9 cellular contexts compared by ENCODE assay signal in genomic region chr1:11929849-11930248, GRCh38. TPM values are rescaled to one million over a fixed set of nuclear protein-coding genes. Genes with fewer than 3 reads are reported as not detected.
A peak's percentile ranks its signal among the peaks of the same experiment; 100 is the strongest.
DNase-seq lines count a peak whose midpoint lies in the region; ATAC-seq lines count a peak whose summit lies in the region.
"Had no signal": no experiment of that assay in that cellular context is flagged by ENCODE, and none has a peak within 500 bp of the region (broad histone marks: within the 10 kb centered on the region; RNA-seq: fewer than 3 reads in every experiment).

No MANE protein-coding gene starts in this region.

- H3K27me3 Mint-ChIP-seq in activated T-helper 2 cell treated with anti-CD3 and anti-CD28 coated beads, Interferon-gamma antibody, Interleukin-2, Interleukin-4, amounts not matched to agents 10 μg/mL and 5 μg/mL and 100 μg/mL, durations not matched to agents 14 hours and 24 hours and 36 hours (ENCODE audit: low read depth), result no peaks in the 10 kb centered on the region
- H3K27me3 Mint-ChIP-seq in T-helper 17 cell, result no peaks in the 10 kb centered on the region
- H3K27me3 Mint-ChIP-seq: activated naive CD8-positive, alpha-beta T cell had no signal

- no peaks in the 10 kb centered on the region for H3K9me3 Mint-ChIP-seq in activated T-helper 2 cell treated with anti-CD3 and anti-CD28 coated beads, Interferon-gamma antibody, Interleukin-2, Interleukin-4, amounts not matched to agents 10 μg/mL and 5 μg/mL and 100 μg/mL, durations not matched to agents 14 hours and 24 hours and 36 hours

- H3K4me3 Mint-ChIP-seq in activated T-helper 2 cell treated with anti-CD3 and anti-CD28 coated beads, Interferon-gamma antibody, Interleukin-2, Interleukin-4, amounts not matched to agents 10 μg/mL and 5 μg/mL and 100 μg/mL, durations not matched to agents 14 hours and 24 hours and 36 hours (ENCODE audit: low read depth), result no peak overlapping the region
- H3K4me3 Mint-ChIP-seq in T-helper 17 cell, result no peak overlapping the region
- H3K4me3 Mint-ChIP-seq: activated naive CD8-positive, alpha-beta T cell had no signal

- H3K9me3 ChIP-seq in T-helper 17 cell (ENCODE audit: control insufficient read depth, low read length, poor library complexity, severe bottlenecking), result no peaks in the 10 kb centered on the region

- peaks cover 4% of the 10 kb centered on the region for H3K36me3 Mint-ChIP-seq in activated T-helper 2 cell treated with anti-CD3 and anti-CD28 coated beads, Interferon-gamma antibody, Interleukin-2, Interleukin-4, amounts not matched to agents 10 μg/mL and 5 μg/mL and 100 μg/mL, durations not matched to agents 14 hours and 24 hours and 36 hours (ENCODE audit: low read depth)
- no peaks in the 10 kb centered on the region for H3K36me3 Mint-ChIP-seq in T-helper 17 cell (ENCODE audit: low read depth)

- DNase-seq in COLO829 (ENCODE audit: low spot score) (peak; percentile 35), LHCN-M2 (ENCODE audit: low read depth) (peak; percentile 72), left lobe of liver (ENCODE audit: low spot score) (peak; percentile 89), T-helper 17 cell (no peak)
- DNase-seq in activated T-helper 2 cell treated with anti-CD3 and anti-CD28 coated beads, Interferon-gamma antibody, Interleukin-2, Interleukin-4, amounts not matched to agents 10 μg/mL and 5 μg/mL and 100 μg/mL, durations not matched to agents 14 hours and 24 hours and 36 hours (ENCODE audit: low spot score), result no peak
- no peak for DNase-seq in stimulated activated CD4-positive, alpha-beta T cell treated with anti-CD3 and anti-CD28 coated beads, Interleukin-12 subunit alpha, Interleukin-12 subunit beta, amount 100 ng/mL, for 4 hours
- no peak for DNase-seq in NK-92 treated with Interleukin-12 subunit alpha and Interleukin-12 subunit beta, amount 100 ng/mL, for 24 hours (lab: John Stamatoyannopoulos, UW)

- H3K4me1 Mint-ChIP-seq in activated T-helper 2 cell treated with anti-CD3 and anti-CD28 coated beads, Interferon-gamma antibody, Interleukin-2, Interleukin-4, amounts not matched to agents 10 μg/mL and 5 μg/mL and 100 μg/mL, durations not matched to agents 14 hours and 24 hours and 36 hours (ENCODE audit: low read depth), result peaks cover 8% of the 10 kb centered on the region
- peaks cover 6% of the 10 kb centered on the region for H3K4me1 Mint-ChIP-seq in T-helper 17 cell

- intact Hi-C loops in activated T-helper 2 cell treated with anti-CD3 and anti-CD28 coated beads, Interferon-gamma antibody, Interleukin-2, Interleukin-4, amounts not matched to agents 10 μg/mL and 5 μg/mL and 100 μg/mL, durations not matched to agents 14 hours and 24 hours and 36 hours (cut with micrococcal nuclease), result loop anchor here (5.0 to 10.0 kb wide), 2 partner anchors 52 to 655 kb away; partner anchors contain the start of genes MFN2 and UBIAD1

- ATAC-seq in left lobe of liver (peak; percentile 36), T-helper 17 cell (no peak), HG02938 (IDR thresholded peaks at IDR 0.05; ENCODE audit: unreplicated experiment) (no peak)

- H3K27ac Mint-ChIP-seq in activated T-helper 2 cell treated with anti-CD3 and anti-CD28 coated beads, Interferon-gamma antibody, Interleukin-2, Interleukin-4, amounts not matched to agents 10 μg/mL and 5 μg/mL and 100 μg/mL, durations not matched to agents 14 hours and 24 hours and 36 hours, result peak overlapping the region; percentile 28
- no peak overlapping the region for H3K27ac Mint-ChIP-seq in T-helper 17 cell
- H3K27ac Mint-ChIP-seq: activated naive CD8-positive, alpha-beta T cell had no signal

RNA-seq across cellular contexts. Expression of gene KIAA2013, which starts 3.6 kb away (rescaled TPM):
- 118 and 131 TPM in 2 replicates for total RNA-seq in LHCN-M2 (2014; rRNA removed)
- polyA plus RNA-seq in LHCN-M2 (2012), result 41.8 TPM
- 36.2 and 37.4 TPM in 2 replicates for total RNA-seq in activated T-helper 2 cell treated with anti-CD3 and anti-CD28 coated beads, Interferon-gamma antibody, Interleukin-2, Interleukin-4, amounts not matched to agents 10 μg/mL and 5 μg/mL and 100 μg/mL, durations not matched to agents 14 hours and 24 hours and 36 hours
- 50.9 TPM for total RNA-seq in left lobe of liver
- 10 to 100 TPM; 17.5 to 20.6 TPM for total RNA-seq in T-helper 17 cell

RNA-seq across cellular contexts. Expression of gene PLOD1, which starts 4.7 kb away (rescaled TPM):
- total RNA-seq in LHCN-M2 (2014; rRNA removed) (355 and 458 TPM in 2 replicates), left lobe of liver (70.8 TPM), T-helper 17 cell (1 to 10 TPM; 2.8 to 3.0 TPM)
- 181 TPM for polyA plus RNA-seq in LHCN-M2 (2012)
- total RNA-seq in activated T-helper 2 cell treated with anti-CD3 and anti-CD28 coated beads, Interferon-gamma antibody, Interleukin-2, Interleukin-4, amounts not matched to agents 10 μg/mL and 5 μg/mL and 100 μg/mL, durations not matched to agents 14 hours and 24 hours and 36 hours, result 39.4 and 44.0 TPM in 2 replicates

RNA-seq across cellular contexts. Expression of gene MFN2, which starts 50.4 kb away (rescaled TPM):
- total RNA-seq in LHCN-M2 (2014; rRNA removed) (69.7 and 71.7 TPM in 2 replicates), left lobe of liver (45.0 TPM), T-helper 17 cell (10 to 100 TPM; 34.7 to 46.4 TPM)
- polyA plus RNA-seq in LHCN-M2 (2012), result 67.9 TPM
- 67.9 and 69.5 TPM in 2 replicates for total RNA-seq in activated T-helper 2 cell treated with anti-CD3 and anti-CD28 coated beads, Interferon-gamma antibody, Interleukin-2, Interleukin-4, amounts not matched to agents 10 μg/mL and 5 μg/mL and 100 μg/mL, durations not matched to agents 14 hours and 24 hours and 36 hours

Comparison
In these comparisons a context has a peak if more than half of its experiments do, and no peak if none do; other contexts are left out.
1. DNase-seq: peak in COLO829 (single experiment), LHCN-M2 (single experiment) and left lobe of liver (single experiment); none in activated T-helper 2 cell treated with anti-CD3 and anti-CD28 coated beads, Interferon-gamma antibody, Interleukin-2, Interleukin-4, amounts not matched to agents 10 μg/mL and 5 μg/mL and 100 μg/mL, durations not matched to agents 14 hours and 24 hours and 36 hours (single experiment), T-helper 17 cell (0 of 3), stimulated activated CD4-positive, alpha-beta T cell treated with anti-CD3 and anti-CD28 coated beads, Interleukin-12 subunit alpha, Interleukin-12 subunit beta, amount 100 ng/mL, for 4 hours (single experiment) and NK-92 treated with Interleukin-12 subunit alpha and Interleukin-12 subunit beta, amount 100 ng/mL, for 24 hours (single experiment).
2. RNA of gene PLOD1, which starts 4.7 kb away (total RNA-seq): 355 to 458 TPM in LHCN-M2, 70.8 TPM in left lobe of liver (single experiment) and 39.4 to 44.0 TPM in activated T-helper 2 cell treated with anti-CD3 and anti-CD28 coated beads, Interferon-gamma antibody, Interleukin-2, Interleukin-4, amounts not matched to agents 10 μg/mL and 5 μg/mL and 100 μg/mL, durations not matched to agents 14 hours and 24 hours and 36 hours; 2.8 to 3.0 TPM in T-helper 17 cell; every median in the first group is over 10 times any median in the second.